In genomic region chr3:196712514-196713413, GRCh38 we compare ENCODE assay signal across 1 cellular context.
TF ChIP-seq lines count a peak whose summit lies in the region.

No MANE protein-coding gene starts in this region.

TF ChIP-seq in GM12878, 131 proteins besides CTCF, POLR2A, EP300 and RAD21 (continued from another document):
- TF ChIP-seq, protein P1, sequence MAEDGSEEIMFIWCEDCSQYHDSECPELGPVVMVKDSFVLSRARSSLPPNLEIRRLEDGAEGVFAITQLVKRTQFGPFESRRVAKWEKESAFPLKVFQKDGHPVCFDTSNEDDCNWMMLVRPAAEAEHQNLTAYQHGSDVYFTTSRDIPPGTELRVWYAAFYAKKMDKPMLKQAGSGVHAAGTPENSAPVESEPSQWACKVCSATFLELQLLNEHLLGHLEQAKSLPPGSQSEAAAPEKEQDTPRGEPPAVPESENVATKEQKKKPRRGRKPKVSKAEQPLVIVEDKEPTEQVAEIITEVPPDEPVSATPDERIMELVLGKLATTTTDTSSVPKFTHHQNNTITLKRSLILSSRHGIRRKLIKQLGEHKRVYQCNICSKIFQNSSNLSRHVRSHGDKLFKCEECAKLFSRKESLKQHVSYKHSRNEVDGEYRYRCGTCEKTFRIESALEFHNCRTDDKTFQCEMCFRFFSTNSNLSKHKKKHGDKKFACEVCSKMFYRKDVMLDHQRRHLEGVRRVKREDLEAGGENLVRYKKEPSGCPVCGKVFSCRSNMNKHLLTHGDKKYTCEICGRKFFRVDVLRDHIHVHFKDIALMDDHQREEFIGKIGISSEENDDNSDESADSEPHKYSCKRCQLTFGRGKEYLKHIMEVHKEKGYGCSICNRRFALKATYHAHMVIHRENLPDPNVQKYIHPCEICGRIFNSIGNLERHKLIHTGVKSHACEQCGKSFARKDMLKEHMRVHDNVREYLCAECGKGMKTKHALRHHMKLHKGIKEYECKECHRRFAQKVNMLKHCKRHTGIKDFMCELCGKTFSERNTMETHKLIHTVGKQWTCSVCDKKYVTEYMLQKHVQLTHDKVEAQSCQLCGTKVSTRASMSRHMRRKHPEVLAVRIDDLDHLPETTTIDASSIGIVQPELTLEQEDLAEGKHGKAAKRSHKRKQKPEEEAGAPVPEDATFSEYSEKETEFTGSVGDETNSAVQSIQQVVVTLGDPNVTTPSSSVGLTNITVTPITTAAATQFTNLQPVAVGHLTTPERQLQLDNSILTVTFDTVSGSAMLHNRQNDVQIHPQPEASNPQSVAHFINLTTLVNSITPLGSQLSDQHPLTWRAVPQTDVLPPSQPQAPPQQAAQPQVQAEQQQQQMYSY (CRISPR knock-in tag; IDR thresholded peaks at IDR 0.05), result no peak
- TF ChIP-seq TCF3 (IDR thresholded peaks at IDR 0.05; ENCODE audit: borderline replicate concordance, insufficient read depth, low read depth, low read length) (no peak), IKZF1 (conservative IDR thresholded peaks at IDR 0.05) (no peak), SIN3A (IDR thresholded peaks at IDR 0.05; ENCODE audit: low read depth, low read length) (no peak), SUPT20H (IDR thresholded peaks at IDR 0.05; ENCODE audit: borderline replicate concordance, control insufficient read depth, low read depth, low read length) (no peak)
- TF ChIP-seq, protein P2, sequence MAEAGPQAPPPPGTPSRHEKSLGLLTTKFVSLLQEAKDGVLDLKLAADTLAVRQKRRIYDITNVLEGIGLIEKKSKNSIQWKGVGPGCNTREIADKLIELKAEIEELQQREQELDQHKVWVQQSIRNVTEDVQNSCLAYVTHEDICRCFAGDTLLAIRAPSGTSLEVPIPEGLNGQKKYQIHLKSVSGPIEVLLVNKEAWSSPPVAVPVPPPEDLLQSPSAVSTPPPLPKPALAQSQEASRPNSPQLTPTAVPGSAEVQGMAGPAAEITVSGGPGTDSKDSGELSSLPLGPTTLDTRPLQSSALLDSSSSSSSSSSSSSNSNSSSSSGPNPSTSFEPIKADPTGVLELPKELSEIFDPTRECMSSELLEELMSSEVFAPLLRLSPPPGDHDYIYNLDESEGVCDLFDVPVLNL (IDR thresholded peaks at IDR 0.05; ENCODE audit: low read depth, low read length), result no peak
- TF ChIP-seq, protein P3, sequence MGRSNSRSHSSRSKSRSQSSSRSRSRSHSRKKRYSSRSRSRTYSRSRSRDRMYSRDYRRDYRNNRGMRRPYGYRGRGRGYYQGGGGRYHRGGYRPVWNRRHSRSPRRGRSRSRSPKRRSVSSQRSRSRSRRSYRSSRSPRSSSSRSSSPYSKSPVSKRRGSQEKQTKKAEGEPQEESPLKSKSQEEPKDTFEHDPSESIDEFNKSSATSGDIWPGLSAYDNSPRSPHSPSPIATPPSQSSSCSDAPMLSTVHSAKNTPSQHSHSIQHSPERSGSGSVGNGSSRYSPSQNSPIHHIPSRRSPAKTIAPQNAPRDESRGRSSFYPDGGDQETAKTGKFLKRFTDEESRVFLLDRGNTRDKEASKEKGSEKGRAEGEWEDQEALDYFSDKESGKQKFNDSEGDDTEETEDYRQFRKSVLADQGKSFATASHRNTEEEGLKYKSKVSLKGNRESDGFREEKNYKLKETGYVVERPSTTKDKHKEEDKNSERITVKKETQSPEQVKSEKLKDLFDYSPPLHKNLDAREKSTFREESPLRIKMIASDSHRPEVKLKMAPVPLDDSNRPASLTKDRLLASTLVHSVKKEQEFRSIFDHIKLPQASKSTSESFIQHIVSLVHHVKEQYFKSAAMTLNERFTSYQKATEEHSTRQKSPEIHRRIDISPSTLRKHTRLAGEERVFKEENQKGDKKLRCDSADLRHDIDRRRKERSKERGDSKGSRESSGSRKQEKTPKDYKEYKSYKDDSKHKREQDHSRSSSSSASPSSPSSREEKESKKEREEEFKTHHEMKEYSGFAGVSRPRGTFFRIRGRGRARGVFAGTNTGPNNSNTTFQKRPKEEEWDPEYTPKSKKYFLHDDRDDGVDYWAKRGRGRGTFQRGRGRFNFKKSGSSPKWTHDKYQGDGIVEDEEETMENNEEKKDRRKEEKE (IDR thresholded peaks at IDR 0.05), result no peak; the same call in 1 of the 2 replicates
TF ChIP-seq in GM12878: peak in this region for 9.
